Comparison of ENCODE assay signal across 8 cellular contexts in the genomic region with DNA sequence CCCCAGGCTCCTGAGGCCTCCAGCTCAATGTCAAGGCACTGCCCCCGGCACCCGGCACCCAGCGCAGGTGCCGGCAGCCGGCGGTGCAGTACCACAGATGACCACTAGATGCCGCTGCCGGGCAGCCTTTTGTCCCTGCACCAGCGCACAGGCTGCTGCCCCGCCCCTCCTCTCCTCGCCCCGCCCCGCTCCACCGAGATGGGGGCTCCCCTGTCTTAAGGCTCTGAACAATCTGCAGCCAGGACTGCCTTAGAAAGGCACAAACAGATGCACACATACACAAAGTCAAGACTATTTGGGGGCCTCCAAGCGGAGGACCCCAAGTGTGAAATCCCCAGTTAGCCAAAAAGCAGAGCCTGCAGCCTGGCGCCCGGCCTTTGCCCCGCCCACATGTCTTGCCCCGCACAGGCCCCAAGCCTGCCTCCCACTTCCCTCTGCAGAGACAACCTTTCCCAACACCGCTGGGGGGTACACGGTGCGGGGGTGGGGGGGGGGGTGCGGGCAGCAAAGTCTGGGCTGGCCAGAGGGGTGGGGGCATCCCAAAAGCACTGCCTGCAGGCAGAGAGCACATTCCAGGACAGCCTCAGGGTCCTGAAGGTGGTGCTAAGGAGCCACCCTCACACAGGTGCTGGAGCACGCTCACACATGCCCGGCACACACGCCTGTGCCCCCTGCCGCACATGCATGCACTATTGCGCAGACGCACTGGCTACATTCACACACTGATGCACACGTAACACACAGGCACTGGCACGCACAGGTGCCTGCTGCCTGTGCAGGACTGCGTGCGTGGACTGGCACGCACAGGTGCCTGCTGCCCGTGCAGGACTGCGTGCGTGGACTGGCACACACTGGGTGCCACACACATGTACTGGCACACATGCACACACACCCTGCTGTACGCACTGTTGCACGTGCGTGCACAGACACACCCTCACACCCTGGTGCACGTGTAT. TPM values are rescaled to one million over a fixed set of nuclear protein-coding genes. Genes with fewer than 3 reads are reported as not detected.
DNase-seq lines count a peak whose midpoint lies in the region; ATAC-seq and TF ChIP-seq lines count a peak whose summit lies in the region.

No MANE protein-coding gene starts in this region.

- no TSS peak for BruUV-seq in Calu3 (replicated peaks; lab: Mats Ljungman, UMichigan)

- H3F3A ChIP-seq in GM23248 (ENCODE audit: insufficient read depth), result no peaks in the 10 kb centered on the region

- CTCF ChIA-PET in Calu3 (lab: Charles Lee), result interaction anchor here (0.7 to 1.4 kb wide), 3 partner anchors 38 to 129 kb away, joined by 3 to 10 read pairs (median 5); no protein-coding TSS in a partner anchor

- H3K4me1 ChIP-seq in GM23248 (ENCODE audit: insufficient read depth), result no peaks in the 10 kb centered on the region
- H3K4me1 ChIP-seq in lower lobe of right lung, result peaks cover 10% of the 10 kb centered on the region

- in situ Hi-C loops in GM23248 (cut with MboI), result no loop called here

- H3K9ac ChIP-seq in GM23248, result no peak overlapping the region

- H3K9me3 ChIP-seq in GM23248 (ENCODE audit: low read depth) (no peaks in the 10 kb centered on the region), lower lobe of right lung (no peaks in the 10 kb centered on the region)

- H3K36me3 ChIP-seq in GM23248 (ENCODE audit: low read depth) (peaks cover 3% of the 10 kb centered on the region; the same call in 1 of the 2 replicates), lower lobe of right lung (peaks cover 29% of the 10 kb centered on the region)

- H3K79me2 ChIP-seq in GM23248 (ENCODE audit: insufficient read depth), result no peaks in the 10 kb centered on the region

- H3K4me3 Mint-ChIP-seq in Calu3 (ENCODE audit: low read depth, unreplicated experiment), result no peak overlapping the region

- DNase-seq in Calu3, result peak; percentile 75
- DNase-seq in GM23248, result peak; percentile 72
- DNase-seq in NCI-H2196 (lab: John Stamatoyannopoulos, UW; ENCODE audit: unreplicated experiment), result peak; percentile 65
- peak; percentile 82 to 85 for DNase-seq in activated CD4-positive, alpha-beta T cell treated with anti-CD3 and anti-CD28 coated beads, Interleukin-2, amount 50 U/mL, for 4 hours
- peak; percentile 71 for DNase-seq in dermis blood vessel endothelial cell
- DNase-seq in lower lobe of right lung, result peak; percentile 84
- peak; percentile 69 for DNase-seq in stimulated activated CD8-positive, alpha-beta memory T cell treated with anti-CD3 and anti-CD28 coated beads, Interleukin-12 subunit alpha, Interleukin-12 subunit beta, amount 100 ng/mL, for 24 hours (ENCODE audit: extremely low read depth)
- no peak for DNase-seq in GF-D8 (lab: John Stamatoyannopoulos, UW)

- peak; percentile 83 to 91 for ATAC-seq in lower lobe of right lung

- no peak overlapping the region for H3K27ac Mint-ChIP-seq in Calu3 (ENCODE audit: unreplicated experiment)

- H3K27ac ChIP-seq in GM23248 (no peak overlapping the region), lower lobe of right lung (no peak overlapping the region)

- H3K4me1 Mint-ChIP-seq in Calu3 (ENCODE audit: low read depth, unreplicated experiment), result no peaks in the 10 kb centered on the region

- TF ChIP-seq CTCF in Calu3 (IDR thresholded peaks at IDR 0.05; ENCODE audit: unreplicated experiment) (peak; percentile 95), lower lobe of right lung (IDR thresholded peaks at IDR 0.05) (peak; percentile 100)

- intact Hi-C loops in Calu3 (cut with micrococcal nuclease; ENCODE audit: unreplicated experiment) (loop anchor here (2.0 kb wide), 1 partner anchor 127 kb away; no protein-coding TSS in a partner anchor), lower lobe of right lung (cut with DNase I) (no loop called here)

- H3K36me3 Mint-ChIP-seq in Calu3 (ENCODE audit: insufficient read depth, unreplicated experiment), result peaks cover 24% of the 10 kb centered on the region

- WGBS in GM23248 (ENCODE audit: low coverage in 1 of 2, low lambda C conversion rate in 2 of 2, missing lambda C conversion rate in 2 of 2), 2 experiments, result 38 to 44% methylated on average over 33 to 40 of the region's 41 CpGs

- H3K4me3 ChIP-seq in GM23248 (no peak overlapping the region), lower lobe of right lung (peak overlapping the region; percentile 23)

- H3K27me3 ChIP-seq in GM23248 (replicated peaks; ENCODE audit: insufficient read depth) (no peaks in the 10 kb centered on the region), lower lobe of right lung (ENCODE audit: low read depth) (no peaks in the 10 kb centered on the region)

- no peaks in the 10 kb centered on the region for H4K20me1 ChIP-seq in GM23248 (ENCODE audit: insufficient read depth)

- H3K4me2 ChIP-seq in GM23248 (ENCODE audit: unreplicated experiment), result no peak overlapping the region

- no peak overlapping the region for H2AFZ ChIP-seq in GM23248

- H3K9me2 ChIP-seq in GM23248 (ENCODE audit: insufficient read depth), result no peaks in the 10 kb centered on the region

- H3K27me3 Mint-ChIP-seq in Calu3 (ENCODE audit: unreplicated experiment), result no peaks in the 10 kb centered on the region

- H3K9me3 Mint-ChIP-seq in Calu3 (ENCODE audit: low read depth, unreplicated experiment), result peaks cover 6% of the 10 kb centered on the region

RNA-seq across cellular contexts. Expression of a gene that starts 37.1 kb away (rescaled TPM):
- total RNA-seq in Calu3 (2022) (24.2 and 28.0 TPM in 2 replicates), dermis blood vessel endothelial cell (0.51 TPM in 2 replicates), lower lobe of right lung (10.6 TPM)
- not detected in 2 replicates for total RNA-seq in GM23248 (2014; rRNA removed; shearing (Covaris generic))
- polyA plus RNA-seq in GM23248 (2016; fragmentation: Nextera tagmentation; extraction: Ambion mirVana), result not detected in 2 replicates
